In genomic region chr6:136289579-136290405, GRCh38 we compare ENCODE assay signal across 8 cellular contexts. TPM values are rescaled to one million over a fixed set of nuclear protein-coding genes. Genes with fewer than 3 reads are reported as not detected.
DNase-seq lines count a peak whose midpoint lies in the region; ATAC-seq and FAIRE-seq lines count a peak whose summit lies in the region.

Gene BCLAF1 (minus strand): TSS chr6:136289846. CDS start chr6:136279866, 9,980 bp downstream.

- peak; percentile 85 for FAIRE-seq in RCC 7860 (lab: Jason Lieb, UNC)

- H3K9me3 Mint-ChIP-seq in activated T-cell treated with anti-CD3 and anti-CD28 coated beads, Interleukin-2, amount 50 U/mL, for 72 hours, result no peaks in the 10 kb centered on the region

- peak within 1 kb of the TSS; percentile 99 for H3K9ac ChIP-seq in muscle layer of colon (ENCODE audit: low read length)

- H3K27ac Mint-ChIP-seq in activated T-cell treated with anti-CD3 and anti-CD28 coated beads, Interleukin-2, amount 50 U/mL, for 72 hours, result peak within 1 kb of the TSS; percentile 97

- DNase-seq in DMS79 (lab: John Stamatoyannopoulos, UW) (peak; percentile 97), RCC 7860 (ENCODE audit: low spot score) (peak; percentile 97)
- DNase-seq in activated T-cell treated with anti-CD3 and anti-CD28 coated beads, Interleukin-2, amount 50 U/mL, for 72 hours, result peak; percentile 99 to 100
- peak; percentile 98 for DNase-seq in stimulated activated CD8-positive, alpha-beta memory T cell treated with anti-CD3 and anti-CD28 coated beads, Interleukin-7, amount 100 ng/mL, for 24 hours (ENCODE audit: low read depth)

- peaks cover 45% of the 10 kb centered on the region for H3K4me1 ChIP-seq in muscle layer of colon (ENCODE audit: insufficient read depth, low read length)

- H3K36me3 ChIP-seq in KOPT-K1 (ENCODE audit: insufficient read depth, low read length), result peaks cover 19% of the 10 kb centered on the region; the same call in 1 of the 2 replicates
- H3K36me3 ChIP-seq in muscle layer of colon (ENCODE audit: insufficient read depth, low read length), result no peaks in the 10 kb centered on the region

- ATAC-seq in GM21786 (IDR thresholded peaks at IDR 0.05; ENCODE audit: unreplicated experiment) (peak; percentile 91), esophagus mucosa (peak; percentile 97)
- peak; percentile 84 for ATAC-seq in activated T-cell treated with anti-CD3 and anti-CD28 coated beads, Interleukin-2, amount 50 U/mL, for 72 hours (replicated peaks in 1 of 2)

- H3K4me3 Mint-ChIP-seq in activated T-cell treated with anti-CD3 and anti-CD28 coated beads, Interleukin-2, amount 50 U/mL, for 72 hours, result peak within 1 kb of the TSS; percentile 85 to 100

- peak within 1 kb of the TSS; percentile 63 to 99 for H3K4me3 ChIP-seq in muscle layer of colon (ENCODE audit: low read depth in 1 of 2, low read length in 2 of 2)

- peaks cover 64% of the 10 kb centered on the region for H3K4me1 Mint-ChIP-seq in activated T-cell treated with anti-CD3 and anti-CD28 coated beads, Interleukin-2, amount 50 U/mL, for 72 hours (ENCODE audit: low read depth)

- H3K9me3 ChIP-seq in KOPT-K1 (ENCODE audit: insufficient read depth, low read length, poor library complexity, severe bottlenecking) (no peaks in the 10 kb centered on the region), muscle layer of colon (ENCODE audit: low read length) (no peaks in the 10 kb centered on the region)

- H3K27ac ChIP-seq in KOPT-K1 (ENCODE audit: low read depth, low read length, poor library complexity, severe bottlenecking), result peak within 1 kb of the TSS; percentile 99
- H3K27ac ChIP-seq in muscle layer of colon (ENCODE audit: low read depth, low read length), result peak within 1 kb of the TSS; percentile 100

- no peaks in the 10 kb centered on the region for H3K27me3 Mint-ChIP-seq in activated T-cell treated with anti-CD3 and anti-CD28 coated beads, Interleukin-2, amount 50 U/mL, for 72 hours (ENCODE audit: low read depth)

- peaks cover 5 to 14% of the 10 kb centered on the region in 2 donors for H3K36me3 Mint-ChIP-seq in activated T-cell treated with anti-CD3 and anti-CD28 coated beads, Interleukin-2, amount 50 U/mL, for 72 hours (ENCODE audit: insufficient read depth in 2 of 2)

- H3K27me3 ChIP-seq in muscle layer of colon (ENCODE audit: control insufficient read depth in 1 of 2, insufficient read depth in 2 of 2, low read length in 2 of 2), result no peaks in the 10 kb centered on the region

RNA-seq across cellular contexts. Expression of gene BCLAF1, which starts in this region (rescaled TPM):
- total RNA-seq in activated T-cell treated with anti-CD3 and anti-CD28 coated beads, Interleukin-2, amount 50 U/mL, for 72 hours, result 100 to 1,000 TPM; 146 to 151 TPM
- 80.9 TPM for total RNA-seq in esophagus mucosa

Comparison
In these comparisons a context has a peak if more than half of its experiments do, and no peak if none do; other contexts are left out.
1. Peak in every context shown above with its lines: DNase-seq, ATAC-seq, H3K4me3 ChIP-seq and H3K27ac ChIP-seq.